ENCODE assay signal across 25 cellular contexts in the genomic region with DNA sequence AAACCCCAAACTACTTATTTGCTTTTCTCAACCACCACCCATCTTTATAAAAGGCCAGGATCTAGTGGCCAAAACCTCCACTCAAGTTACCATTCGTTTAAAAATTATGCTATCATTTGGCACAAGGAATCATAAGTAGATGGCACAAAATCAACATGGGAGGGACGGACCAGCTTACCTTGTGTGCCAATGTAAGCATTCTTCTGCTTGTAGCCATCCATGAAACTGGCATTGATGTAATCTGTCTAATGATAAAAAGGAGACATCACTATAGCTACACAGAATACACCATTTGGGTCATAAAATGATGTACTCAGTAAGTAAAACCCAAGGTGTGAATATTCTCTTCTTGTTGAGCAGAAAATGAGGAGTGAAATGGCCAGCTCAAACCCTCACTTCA.
"Had no signal": no experiment of that assay in that cellular context is flagged by ENCODE, and none has a peak within 500 bp of the region (broad histone marks: within the 10 kb centered on the region; RNA-seq: fewer than 3 reads in every experiment).

No MANE protein-coding gene starts in this region.

- H3K27me3 ChIP-seq: esophagus muscularis mucosa, foreskin keratinocyte, gastroesophageal sphincter, heart left ventricle, hepatocyte, neutrophil, pancreas, right lobe of liver, suprapubic skin, vagina had no signal

- H3K27ac ChIP-seq: epithelial cell of prostate, esophagus muscularis mucosa, foreskin keratinocyte, gastroesophageal sphincter, heart left ventricle, hepatocyte, neutrophil, pancreas, right lobe of liver, suprapubic skin, vagina had no signal

- H3K4me3 ChIP-seq: esophagus muscularis mucosa, gastroesophageal sphincter, heart left ventricle, hepatocyte, lung, mucosa of descending colon, pancreas, right lobe of liver, suprapubic skin, vagina had no signal

- H3K9me3 ChIP-seq: esophagus muscularis mucosa, gastroesophageal sphincter, heart left ventricle, mucosa of descending colon, neutrophil, pancreas, right lobe of liver, suprapubic skin, vagina had no signal

- ATAC-seq: foreskin keratinocyte; gastroesophageal sphincter; heart left ventricle; left lobe of liver; mucosa of descending colon; natural killer cell treated with Interleukin-12 subunit alpha and Interleukin-12 subunit beta and Interleukin-15 and Interleukin-18, amount 100 ng/mL, for 72 hours; pancreas; right lobe of liver; stimulated activated naive B cell treated with anti-CD40 and anti-IgM and Interleukin-4, amounts not matched to agents 10 μg/mL and 1 μg/mL and 100 μg/mL, for 72 hours; stimulated activated naive CD8-positive, alpha-beta T cell treated with anti-CD3 and anti-CD28 coated beads, Interleukin-15, amount 100 ng/mL, for 72 hours had no signal

- DNase-seq: effector CD8-positive, alpha-beta T cell; endodermal cell; foreskin keratinocyte; heart left ventricle; kidney; mucosa of descending colon; naive B cell; pancreas; right lobe of liver; small intestine; stimulated activated CD4-positive, alpha-beta T cell treated with anti-CD3 and anti-CD28 coated beads, Interleukin-15, amount 100 ng/mL, for 24 hours; stimulated activated CD4-positive, alpha-beta T cell treated with anti-CD3 and anti-CD28 coated beads, Interleukin-2, amount 100 ng/mL, for 48 hours; stimulated activated naive B cell treated with anti-CD40 and anti-IgM and Interleukin-4, amounts not matched to agents 10 μg/mL and 1 μg/mL and 100 μg/mL, for 72 hours; stimulated activated naive CD8-positive, alpha-beta T cell treated with anti-CD3 and anti-CD28 coated beads, Interleukin-15, amount 100 ng/mL, for 72 hours; trophoblast cell had no signal

- H3K4me1 ChIP-seq: esophagus muscularis mucosa, foreskin keratinocyte, gastroesophageal sphincter, right lobe of liver, suprapubic skin, vagina had no signal
